15 cellular contexts compared by ENCODE assay signal in the genomic region with DNA sequence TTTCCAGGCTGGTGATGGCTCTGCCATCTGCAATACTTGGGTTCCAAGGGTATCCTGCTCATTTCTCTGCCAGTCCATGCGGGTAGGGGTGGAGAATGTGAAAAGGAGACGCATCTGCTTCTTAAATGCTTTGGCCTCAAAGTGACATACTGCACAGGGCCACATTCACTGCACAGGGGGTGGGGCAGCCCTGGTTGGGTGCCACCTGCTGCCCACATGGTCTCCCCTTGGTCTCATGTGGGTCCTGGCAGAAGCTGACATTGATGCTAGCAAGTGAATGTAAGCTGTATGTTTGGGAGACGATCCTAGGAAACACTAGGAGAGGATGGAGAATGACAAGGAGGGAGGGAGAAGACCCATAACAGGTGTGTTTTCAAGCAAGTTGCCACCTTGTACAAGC.
A peak's percentile ranks its signal among the peaks of the same experiment; 100 is the strongest.
DNase-seq lines count a peak whose midpoint lies in the region; ATAC-seq, FAIRE-seq and TF ChIP-seq lines count a peak whose summit lies in the region.
"Had no signal": no experiment of that assay in that cellular context is flagged by ENCODE, and none has a peak within 500 bp of the region (broad histone marks: within the 10 kb centered on the region; RNA-seq: fewer than 3 reads in every experiment).

No MANE protein-coding gene starts in this region.

- no peak overlapping the region for H3K4me2 ChIP-seq in HepG2 (ENCODE audit: low read depth, low read length)

- no peak overlapping the region for H3K27ac ChIP-seq in HepG2 (ENCODE audit: extremely low read length, insufficient read depth, low read length)
- H3K27ac ChIP-seq in right lobe of liver = no peak overlapping the region
- H3K27ac ChIP-seq: 22Rv1 had no signal

- TF ChIP-seq CTCF in HepG2 (CRISPR knock-in tag; IDR thresholded peaks at IDR 0.05) = no peak
- TF ChIP-seq CTCF in right lobe of liver (IDR thresholded peaks at IDR 0.05) = no peak

- no peaks in the 10 kb centered on the region for H3K9me3 Mint-ChIP-seq in activated naive CD4-positive, alpha-beta T cell treated with anti-CD3 and anti-CD28 coated beads, Interleukin-2, amount 10 ng/mL, durations not matched to agents 7 days and 5 days
- H3K9me3 Mint-ChIP-seq: CD8-positive, alpha-beta memory T cell had no signal

- no peaks in the 10 kb centered on the region for H3K36me3 ChIP-seq in HepG2 (replicated peaks in 1 of 2; ENCODE audit: control insufficient read depth in 1 of 2, insufficient read depth in 2 of 2, low read length in 2 of 2)
- H3K36me3 ChIP-seq in right lobe of liver = no peaks in the 10 kb centered on the region

- CTCF ChIA-PET in HepG2 (lab: Yijun Ruan, JAX; ENCODE audit: low intra/inter-chr PET ratio, low total read pairs) = no interaction called here
- CTCF ChIA-PET in activated naive CD4-positive, alpha-beta T cell treated with anti-CD3 and anti-CD28 coated beads, Interleukin-2, amount 10 ng/mL, durations not matched to agents 7 days and 5 days (lab: Charles Lee) = no interaction called here

- TF ChIP-seq EP300 in HepG2 (IDR thresholded peaks at IDR 0.05; ENCODE audit: low read depth in 2 of 2, low read length in 2 of 2) (no peak), HepG2 (CRISPR knock-in tag; IDR thresholded peaks at IDR 0.05; ENCODE audit: borderline replicate concordance) (no peak)

- TF ChIP-seq RAD21 in HepG2 (CRISPR knock-in tag; IDR thresholded peaks at IDR 0.05) = no peak

- H3K36me3 Mint-ChIP-seq in activated naive CD4-positive, alpha-beta T cell treated with anti-CD3 and anti-CD28 coated beads, Interleukin-2, amount 10 ng/mL, durations not matched to agents 7 days and 5 days = no peaks in the 10 kb centered on the region
- H3K36me3 Mint-ChIP-seq: CD8-positive, alpha-beta memory T cell had no signal

- DNase-seq in DMS 273 (lab: John Stamatoyannopoulos, UW; ENCODE audit: unreplicated experiment) (peak; percentile 19), DMS 273 treated with DMSO at 0.1 percent for 48 hours (lab: John Stamatoyannopoulos, UW) (no peak), HepG2 (ENCODE audit: low spot score) (no peak), right lobe of liver (no peak), mesenteric fat pad (ENCODE audit: low spot score) (peak; percentile 57), midbrain (lab: John Stamatoyannopoulos, UW) (no peak)
- DNase-seq in activated naive CD4-positive, alpha-beta T cell treated with anti-CD3 and anti-CD28 coated beads, Interleukin-2, amount 10 ng/mL, durations not matched to agents 7 days and 5 days = no peak
- DNase-seq: Caco-2; CD8-positive, alpha-beta memory T cell; IMR-90 had no signal

- peaks cover 55% of the 10 kb centered on the region for H3K27me3 Mint-ChIP-seq in activated naive CD4-positive, alpha-beta T cell treated with anti-CD3 and anti-CD28 coated beads, Interleukin-2, amount 10 ng/mL, durations not matched to agents 7 days and 5 days

- no peak overlapping the region for H3K27ac Mint-ChIP-seq in activated naive CD4-positive, alpha-beta T cell treated with anti-CD3 and anti-CD28 coated beads, Interleukin-2, amount 10 ng/mL, durations not matched to agents 7 days and 5 days
- H3K27ac Mint-ChIP-seq: CD8-positive, alpha-beta memory T cell had no signal

- no peaks in the 10 kb centered on the region for H3K9me3 ChIP-seq in HepG2 (ENCODE audit: low read length)
- no peaks in the 10 kb centered on the region for H3K9me3 ChIP-seq in right lobe of liver
- H3K9me3 ChIP-seq: Caco-2 had no signal

- intact Hi-C loops in HepG2 (cut with micrococcal nuclease; ENCODE audit: unreplicated experiment) (no loop called here), right lobe of liver (cut with DNase I) (no loop called here)

- H3K4me3 ChIP-seq in HepG2 (replicated peaks in 1 of 3; ENCODE audit: insufficient read depth in 1 of 3, low read depth in 2 of 3, low read length in 3 of 3) = no peak overlapping the region
- no peak overlapping the region for H3K4me3 ChIP-seq in right lobe of liver
- H3K4me3 ChIP-seq: GM12878 had no signal

- FAIRE-seq in HepG2 (lab: Jason Lieb, UNC) = no peak
- FAIRE-seq: GM12878, GM18507, H54 had no signal

- H3K4me1 Mint-ChIP-seq in activated naive CD4-positive, alpha-beta T cell treated with anti-CD3 and anti-CD28 coated beads, Interleukin-2, amount 10 ng/mL, durations not matched to agents 7 days and 5 days = peaks cover 2% of the 10 kb centered on the region
- H3K4me1 Mint-ChIP-seq: CD8-positive, alpha-beta memory T cell had no signal

- ATAC-seq in HepG2 (no peak), right lobe of liver (no peak)
- ATAC-seq: GM12878, HCT116 had no signal

- H2AFZ ChIP-seq in HepG2 (ENCODE audit: low read length) = no peak overlapping the region

- H3K4me1 ChIP-seq in HepG2 (ENCODE audit: insufficient read depth, low read length) (no peaks in the 10 kb centered on the region), right lobe of liver (no peaks in the 10 kb centered on the region)

- no peaks in the 10 kb centered on the region for H3K79me2 ChIP-seq in HepG2 (ENCODE audit: insufficient read depth, low read length)

- no TSS peak for BruUV-seq in HepG2 (replicated peaks; lab: Mats Ljungman, UMichigan)

- H3K9ac ChIP-seq in HepG2 (ENCODE audit: insufficient read depth, low read depth, low read length) = no peak overlapping the region

- peaks cover 5 to 71% of the 10 kb centered on the region in 2 experiments; a peak in 4 of 5 replicates for H3K27me3 ChIP-seq in HepG2 (ENCODE audit: control insufficient read depth in 1 of 2, insufficient read depth in 2 of 2, low read length in 2 of 2)
- no peaks in the 10 kb centered on the region for H3K27me3 ChIP-seq in right lobe of liver

- WGBS in HepG2 (ENCODE audit: low lambda C conversion rate) = 11% methylated on average over 3 of the region's 3 CpGs
- WGBS in right lobe of liver (ENCODE audit: insufficient coverage, low coverage, low lambda C conversion rate, missing lambda C conversion rate) = 78% methylated on average over 3 of the region's 3 CpGs

- H3K4me3 Mint-ChIP-seq in activated naive CD4-positive, alpha-beta T cell treated with anti-CD3 and anti-CD28 coated beads, Interleukin-2, amount 10 ng/mL, durations not matched to agents 7 days and 5 days = no peak overlapping the region
- H3K4me3 Mint-ChIP-seq: CD8-positive, alpha-beta memory T cell had no signal

- in situ Hi-C loops in HepG2 (cut with HindIII; ENCODE audit: extremely low pct_ligation_motif_present, low pct_unique_long_range_greater_than_20kb) = no loop called here

- TF ChIP-seq POLR2A in HepG2 (IDR thresholded peaks at IDR 0.05; ENCODE audit: insufficient read depth in 1 of 2, low read depth in 2 of 2, low read length in 2 of 2) (no peak), right lobe of liver (IDR thresholded peaks at IDR 0.05) (no peak)

- no peaks in the 10 kb centered on the region for H4K20me1 ChIP-seq in HepG2 (ENCODE audit: insufficient read depth, low read length)

- POLR2A ChIA-PET in HepG2 (lab: Yijun Ruan, JAX) = no interaction called here

TF ChIP-seq in HepG2, 621 proteins besides CTCF, POLR2A, EP300 and RAD21:
- TF ChIP-seq CBX5 (CRISPR knock-in tag; IDR thresholded peaks at IDR 0.05; ENCODE audit: borderline replicate concordance) = no peak
- TF ChIP-seq, protein P1, sequence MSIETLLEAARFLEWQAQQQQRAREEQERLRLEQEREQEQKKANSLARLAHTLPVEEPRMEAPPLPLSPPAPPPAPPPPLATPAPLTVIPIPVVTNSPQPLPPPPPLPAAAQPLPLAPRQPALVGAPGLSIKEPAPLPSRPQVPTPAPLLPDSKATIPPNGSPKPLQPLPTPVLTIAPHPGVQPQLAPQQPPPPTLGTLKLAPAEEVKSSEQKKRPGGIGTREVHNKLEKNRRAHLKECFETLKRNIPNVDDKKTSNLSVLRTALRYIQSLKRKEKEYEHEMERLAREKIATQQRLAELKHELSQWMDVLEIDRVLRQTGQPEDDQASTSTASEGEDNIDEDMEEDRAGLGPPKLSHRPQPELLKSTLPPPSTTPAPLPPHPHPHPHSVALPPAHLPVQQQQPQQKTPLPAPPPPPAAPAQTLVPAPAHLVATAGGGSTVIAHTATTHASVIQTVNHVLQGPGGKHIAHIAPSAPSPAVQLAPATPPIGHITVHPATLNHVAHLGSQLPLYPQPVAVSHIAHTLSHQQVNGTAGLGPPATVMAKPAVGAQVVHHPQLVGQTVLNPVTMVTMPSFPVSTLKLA (IDR thresholded peaks at IDR 0.05) = peak; percentile 52

Comparison
In these comparisons a context has a peak if more than half of its experiments do, and no peak if none do; other contexts are left out.
1. DNase-seq: peak in DMS 273 (single experiment) and mesenteric fat pad (single experiment); none in DMS 273 treated with DMSO at 0.1 percent for 48 hours (single experiment), HepG2 (single experiment), right lobe of liver (0 of 3), midbrain (single experiment) and activated naive CD4-positive, alpha-beta T cell treated with anti-CD3 and anti-CD28 coated beads, Interleukin-2, amount 10 ng/mL, durations not matched to agents 7 days and 5 days (single experiment).